13 cellular contexts compared by ENCODE assay signal in the genomic region with DNA sequence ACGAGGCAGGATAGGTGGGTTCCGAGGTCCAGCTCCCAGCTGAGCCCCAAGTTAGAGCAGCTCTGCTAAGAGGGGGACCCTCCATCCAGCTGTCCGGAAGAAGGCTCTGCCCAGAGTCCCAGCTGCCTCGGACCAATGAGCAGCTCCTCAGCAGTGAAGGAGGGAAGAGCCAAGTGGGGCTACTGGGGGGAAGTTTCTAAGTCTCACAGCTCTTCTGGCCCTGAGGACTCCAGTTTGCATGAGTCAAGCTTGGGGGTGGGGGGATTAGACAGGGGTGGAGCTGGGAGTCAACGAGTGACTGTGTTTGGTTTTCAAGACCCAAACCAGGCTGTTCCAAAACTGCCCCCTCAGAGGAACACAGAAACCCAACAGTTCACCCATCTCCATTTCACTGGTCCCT.
A peak's percentile ranks its signal among the peaks of the same experiment; 100 is the strongest.
DNase-seq lines count a peak whose midpoint lies in the region; ATAC-seq and TF ChIP-seq lines count a peak whose summit lies in the region.
"Had no signal": no experiment of that assay in that cellular context is flagged by ENCODE, and none has a peak within 500 bp of the region (broad histone marks: within the 10 kb centered on the region; RNA-seq: fewer than 3 reads in every experiment).

No MANE protein-coding gene starts in this region.

- H3K4me3 ChIP-seq in AG04450 (ENCODE audit: low read depth, low read length) (peak overlapping the region; percentile 51), RWPE2 (ENCODE audit: severe bottlenecking) (no peak overlapping the region), fibroblast of pulmonary artery (replicated peaks; ENCODE audit: low read depth, low read length) (no peak overlapping the region), osteoblast (ENCODE audit: insufficient read depth, low read length) (peak overlapping the region; percentile 17), neuronal stem cell (ENCODE audit: low read length in 2 of 2) (no peak overlapping the region)
- H3K4me3 ChIP-seq: cardiac muscle cell, GM12878 had no signal

- H2AFZ ChIP-seq in osteoblast (ENCODE audit: low read length) (no peak overlapping the region), neuronal stem cell (ENCODE audit: low read length) (no peak overlapping the region)

- no peak overlapping the region for H3K14ac ChIP-seq in neuronal stem cell (ENCODE audit: low read length)

- H3K9me3 ChIP-seq in AG04450 (ENCODE audit: control insufficient read depth, insufficient read depth, low read length) (no peaks in the 10 kb centered on the region), RWPE2 (ENCODE audit: severe bottlenecking) (no peaks in the 10 kb centered on the region), osteoblast (ENCODE audit: low read depth, low read length) (no peaks in the 10 kb centered on the region), neuronal stem cell (replicated peaks in 1 of 2; ENCODE audit: control insufficient read depth in 2 of 2, insufficient read depth in 1 of 2, low read depth in 1 of 2, low read length in 2 of 2) (no peaks in the 10 kb centered on the region)

- CTCF ChIA-PET in AG04450 (lab: Charles Lee): interaction anchor here (0.6 to 2.0 kb wide), 6 partner anchors 15 to 116 kb away, joined by 3 to 11 read pairs (median 4); no protein-coding TSS in a partner anchor

- no peak overlapping the region for H4K91ac ChIP-seq in neuronal stem cell (ENCODE audit: low read depth, low read length, poor library complexity)

- no peaks in the 10 kb centered on the region for H3K79me1 ChIP-seq in neuronal stem cell (ENCODE audit: low read depth, low read length)

- peak overlapping the region; percentile 93 for H3K27ac ChIP-seq in AG04450 (ENCODE audit: low read depth, low read length)
- peak overlapping the region; percentile 49 for H3K27ac ChIP-seq in RWPE2 (ENCODE audit: poor library complexity, severe bottlenecking)
- H3K27ac ChIP-seq in osteoblast (ENCODE audit: low read depth, low read length): peak overlapping the region; percentile 77
- H3K27ac ChIP-seq in neuronal stem cell (replicated peaks; ENCODE audit: low read length): no peak overlapping the region
- H3K27ac ChIP-seq: cardiac muscle cell, VCaP had no signal

- H3K4me1 ChIP-seq in RWPE2 (ENCODE audit: insufficient read depth, poor library complexity, severe bottlenecking) (peaks cover 14% of the 10 kb centered on the region), osteoblast (ENCODE audit: insufficient read depth, low read length) (peaks cover 48% of the 10 kb centered on the region), neuronal stem cell (ENCODE audit: control insufficient read depth in 2 of 2, insufficient read depth in 1 of 2, low read depth in 1 of 2, low read length in 2 of 2) (peaks cover 0 to 4% of the 10 kb centered on the region in 2 donors)

- H3K79me2 ChIP-seq in osteoblast (ENCODE audit: insufficient read depth, low read length): peaks cover 16% of the 10 kb centered on the region

- no peak overlapping the region for H2BK5ac ChIP-seq in neuronal stem cell (ENCODE audit: low read length)

- DNase-seq in AG04450 (ENCODE audit: low read depth, low spot score) (peak; percentile 59), RWPE2 (ENCODE audit: low spot score) (no peak), fibroblast of pulmonary artery (ENCODE audit: low read depth) (peak; percentile 79), osteoblast (ENCODE audit: insufficient read length, low spot score, missing footprints) (peak; percentile 98), neuronal stem cell (ENCODE audit: low spot score) (no peak), DMS114 treated with DMSO at 0.1 percent for 48 hours (lab: John Stamatoyannopoulos, UW; ENCODE audit: unreplicated experiment) (no peak), mesenteric fat pad (ENCODE audit: low spot score) (no peak)
- DNase-seq: NCI-H524 treated with DMSO at 0.1 percent for 48 hours had no signal

- H3K36me3 ChIP-seq in RWPE2 (ENCODE audit: low read depth) (no peaks in the 10 kb centered on the region), osteoblast (ENCODE audit: insufficient read depth, low read length) (peaks cover 48% of the 10 kb centered on the region), neuronal stem cell (replicated peaks in 1 of 2; ENCODE audit: control insufficient read depth in 2 of 2, insufficient read depth in 2 of 2, low read length in 2 of 2) (no peaks in the 10 kb centered on the region)
- H3K36me3 ChIP-seq: cardiac muscle cell had no signal

- H3K4me2 ChIP-seq in osteoblast (ENCODE audit: insufficient read depth, low read length) (peak overlapping the region; percentile 58), neuronal stem cell (ENCODE audit: insufficient read depth, low read length, poor library complexity, severe bottlenecking) (no peak overlapping the region)

- POLR2A ChIA-PET in AG04450 (lab: Yijun Ruan, JAX): interaction anchor here (0.6 to 1.7 kb wide), 4 partner anchors 10 to 98 kb away, joined by 3 to 5 read pairs (median 3); no protein-coding TSS in a partner anchor

- no peak overlapping the region for H3K23ac ChIP-seq in neuronal stem cell (ENCODE audit: low read depth, low read length, poor library complexity)

- H3K18ac ChIP-seq in neuronal stem cell (ENCODE audit: low read length): no peak overlapping the region

- no CpG with 5 or more reads among the region's 5 CpGs for WGBS in neuronal stem cell (ENCODE audit: extremely low coverage in 2 of 2, insufficient read length in 2 of 2, insufficient replicate concordance in 1 of 2), 2 donors

- no peak overlapping the region for H4K8ac ChIP-seq in neuronal stem cell (ENCODE audit: low read depth, low read length)

- no peak overlapping the region for H2AK5ac ChIP-seq in neuronal stem cell (ENCODE audit: low read depth, low read length)

- H3K9ac ChIP-seq in neuronal stem cell (ENCODE audit: low read depth, low read length, poor library complexity): no peak overlapping the region

- H3K27me3 ChIP-seq in AG04450 (ENCODE audit: control insufficient read depth, insufficient read depth, low read length): no peaks in the 10 kb centered on the region
- no peaks in the 10 kb centered on the region for H3K27me3 ChIP-seq in RWPE2 (ENCODE audit: insufficient read depth, poor library complexity, severe bottlenecking)
- no peaks in the 10 kb centered on the region for H3K27me3 ChIP-seq in osteoblast (ENCODE audit: insufficient read depth, low read length)
- H3K27me3 ChIP-seq in neuronal stem cell (ENCODE audit: control insufficient read depth in 3 of 3, insufficient read depth in 3 of 3, low read depth in 1 of 3, low read length in 3 of 3): no peaks in the 10 kb centered on the region
- H3K27me3 ChIP-seq: cardiac muscle cell had no signal

- TF ChIP-seq CTCF in AG04450 (IDR thresholded peaks at IDR 0.05; ENCODE audit: low read depth, low read length) (no peak), RWPE2 (IDR thresholded peaks at IDR 0.05; ENCODE audit: poor library complexity, severe bottlenecking) (no peak), fibroblast of pulmonary artery (IDR thresholded peaks at IDR 0.05; ENCODE audit: low read length, missing control alignments) (no peak), osteoblast (IDR thresholded peaks at IDR 0.05; ENCODE audit: extremely low read depth, low read depth, low read length) (no peak)

- no peak overlapping the region for H2BK120ac ChIP-seq in neuronal stem cell (ENCODE audit: low read depth, low read length)

- H3K4ac ChIP-seq in neuronal stem cell (ENCODE audit: low read length): no peak overlapping the region

- no peak overlapping the region for H2BK15ac ChIP-seq in neuronal stem cell (ENCODE audit: low read length)

- ATAC-seq in RWPE2 (ENCODE audit: low read depth): no peak
- ATAC-seq in GM19463 (IDR thresholded peaks at IDR 0.05; ENCODE audit: unreplicated experiment): no peak
- ATAC-seq: HCT116 had no signal

- H4K20me1 ChIP-seq in osteoblast (ENCODE audit: insufficient read depth, low read length): peaks cover 55% of the 10 kb centered on the region

- no peak overlapping the region for H2BK12ac ChIP-seq in neuronal stem cell (ENCODE audit: low read length)

Comparison
In these comparisons a context has a peak if more than half of its experiments do, and no peak if none do; other contexts are left out.
1. DNase-seq: peak in AG04450 (single experiment), fibroblast of pulmonary artery (single experiment) and osteoblast (single experiment); none in RWPE2 (single experiment), neuronal stem cell (single experiment), DMS114 treated with DMSO at 0.1 percent for 48 hours (single experiment) and mesenteric fat pad (single experiment).
2. H3K4me3 ChIP-seq: peak in AG04450 (single experiment) and osteoblast (single experiment); none in RWPE2 (single experiment), fibroblast of pulmonary artery (single experiment) and neuronal stem cell (0 of 2).